13 cellular contexts compared by ENCODE assay signal in the genomic region with DNA sequence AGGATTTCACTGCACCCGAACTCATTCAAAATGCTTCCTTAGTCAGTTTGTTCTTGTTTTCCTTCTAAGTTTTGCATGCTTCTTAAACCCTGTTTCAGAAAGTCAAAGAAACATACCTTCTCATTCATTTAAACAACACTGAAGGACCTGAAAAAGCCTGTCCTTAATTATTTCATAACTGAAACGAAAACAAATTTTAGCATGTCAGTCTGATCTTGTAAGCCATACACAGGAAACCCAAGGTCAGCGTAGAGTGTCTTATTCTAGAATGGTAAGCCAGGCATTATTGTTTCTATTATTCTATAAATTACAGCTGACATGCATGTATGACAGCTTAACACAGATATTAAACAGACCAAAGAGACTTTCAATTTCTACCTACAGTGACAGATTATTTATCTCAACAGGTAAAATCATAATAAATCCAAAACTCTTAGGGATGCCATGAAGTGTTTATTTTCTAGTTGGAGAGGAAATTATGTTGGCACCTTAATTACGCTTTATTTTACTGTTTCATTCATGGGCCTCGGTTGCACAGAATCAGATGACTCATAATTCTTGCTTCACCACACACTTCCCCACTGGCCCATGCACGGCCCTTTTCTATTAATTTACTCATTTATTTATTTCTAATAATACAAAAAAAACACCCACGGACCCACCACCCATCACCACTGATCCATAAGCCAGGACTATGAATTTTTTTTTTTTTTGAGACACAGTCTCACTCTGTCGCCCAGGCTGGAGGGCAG. TPM values are rescaled to one million over a fixed set of nuclear protein-coding genes. Genes with fewer than 3 reads are reported as not detected.
DNase-seq lines count a peak whose midpoint lies in the region; ATAC-seq and TF ChIP-seq lines count a peak whose summit lies in the region.
"Had no signal": no experiment of that assay in that cellular context is flagged by ENCODE, and none has a peak within 500 bp of the region (broad histone marks: within the 10 kb centered on the region; RNA-seq: fewer than 3 reads in every experiment).

No MANE protein-coding gene starts in this region.

- CTCF ChIA-PET in CD8-positive, alpha-beta memory T cell (lab: Charles Lee): no interaction called here

- peak overlapping the region; percentile 20 to 73 (median 58) for H3K4me3 Mint-ChIP-seq in CD8-positive, alpha-beta memory T cell
- H3K4me3 Mint-ChIP-seq in immature natural killer cell: peak overlapping the region in 3 of 5 donors; percentile 0 to 59 (median 34)

- no peaks in the 10 kb centered on the region for H3K9me3 Mint-ChIP-seq in CD8-positive, alpha-beta memory T cell
- H3K9me3 Mint-ChIP-seq in immature natural killer cell: no peaks in the 10 kb centered on the region

- H3K4me3 ChIP-seq in CD8-positive, alpha-beta memory T cell (ENCODE audit: low read length): no peak overlapping the region
- no peak overlapping the region for H3K4me3 ChIP-seq in RWPE2 (ENCODE audit: severe bottlenecking)
- H3K4me3 ChIP-seq: SJCRH30 had no signal

- peaks cover 36 to 69% (median 43%) of the 10 kb centered on the region in 3 donors for H3K4me1 Mint-ChIP-seq in CD8-positive, alpha-beta memory T cell
- peaks cover 20 to 23% of the 10 kb centered on the region in 2 donors for H3K4me1 Mint-ChIP-seq in immature natural killer cell

- POLR2A ChIA-PET in CD8-positive, alpha-beta memory T cell (lab: Charles Lee): no interaction called here

- no peaks in the 10 kb centered on the region for H3K27me3 ChIP-seq in CD8-positive, alpha-beta memory T cell (ENCODE audit: insufficient read depth, low read length, poor library complexity, severe bottlenecking)
- no peaks in the 10 kb centered on the region for H3K27me3 ChIP-seq in RWPE2 (ENCODE audit: insufficient read depth, poor library complexity, severe bottlenecking)
- H3K27me3 ChIP-seq: SJCRH30 had no signal

- H3K27me3 Mint-ChIP-seq in CD8-positive, alpha-beta memory T cell: no peaks in the 10 kb centered on the region
- H3K27me3 Mint-ChIP-seq in immature natural killer cell (ENCODE audit: low read depth in 3 of 3): no peaks in the 10 kb centered on the region

- no peaks in the 10 kb centered on the region for H3K36me3 ChIP-seq in CD8-positive, alpha-beta memory T cell (ENCODE audit: insufficient read depth, low read length)
- no peaks in the 10 kb centered on the region for H3K36me3 ChIP-seq in RWPE2 (ENCODE audit: low read depth)
- H3K36me3 ChIP-seq: SJCRH30 had no signal

- TF ChIP-seq CTCF in RWPE2 (IDR thresholded peaks at IDR 0.05; ENCODE audit: poor library complexity, severe bottlenecking): no peak

- peak overlapping the region in 7 of 8 donors; percentile 29 to 79 (median 48) for H3K27ac Mint-ChIP-seq in CD8-positive, alpha-beta memory T cell
- peak overlapping the region; percentile 31 to 86 (median 62) for H3K27ac Mint-ChIP-seq in immature natural killer cell

- H3K27ac ChIP-seq in CD8-positive, alpha-beta memory T cell (ENCODE audit: low read depth, low read length): no peak overlapping the region
- H3K27ac ChIP-seq in RWPE2 (ENCODE audit: poor library complexity, severe bottlenecking): peak overlapping the region; percentile 55
- H3K27ac ChIP-seq: SJCRH30 had no signal

- no peaks in the 10 kb centered on the region for H3K4me1 ChIP-seq in CD8-positive, alpha-beta memory T cell (ENCODE audit: insufficient read depth, low read length)
- H3K4me1 ChIP-seq in RWPE2 (ENCODE audit: insufficient read depth, poor library complexity, severe bottlenecking): peaks cover 37% of the 10 kb centered on the region
- H3K4me1 ChIP-seq: SJCRH30 had no signal

- no peak for DNase-seq in CD8-positive, alpha-beta memory T cell
- DNase-seq in HPDE6-E6E7 (ENCODE audit: extremely low spot score) (peak; percentile 27), RWPE2 (ENCODE audit: low spot score) (no peak), immature natural killer cell (peak in 1 of 3 donors; percentile 9), NCI-H1930 (lab: John Stamatoyannopoulos, UW) (no peak), glomerular visceral epithelial cell (ENCODE audit: extremely low spot score) (no peak), NCI-H2196 (lab: John Stamatoyannopoulos, UW; ENCODE audit: unreplicated experiment) (no peak)
- DNase-seq: activated naive CD4-positive, alpha-beta T cell treated with anti-CD3 and anti-CD28 coated beads, Interleukin-2, amount 50 U/mL, for 16 hours; Calu3; KBM-7; NCI-H446; SJCRH30 had no signal

- H3K9me3 ChIP-seq in CD8-positive, alpha-beta memory T cell (ENCODE audit: low read length): no peaks in the 10 kb centered on the region
- no peaks in the 10 kb centered on the region for H3K9me3 ChIP-seq in RWPE2 (ENCODE audit: severe bottlenecking)
- H3K9me3 ChIP-seq: SJCRH30 had no signal

- no peaks in the 10 kb centered on the region for H3K36me3 Mint-ChIP-seq in CD8-positive, alpha-beta memory T cell
- no peaks in the 10 kb centered on the region for H3K36me3 Mint-ChIP-seq in immature natural killer cell

- peak; percentile 70 for ATAC-seq in RWPE2 (ENCODE audit: low read depth)
- ATAC-seq: HCT116 had no signal

RNA-seq across cellular contexts. Expression of a gene that starts 39.3 kb away (rescaled TPM):
- 10 to 100 TPM; 24.4 to 25.3 TPM for total RNA-seq in CD8-positive, alpha-beta memory T cell
- 38.5 TPM for polyA plus RNA-seq in CD8-positive, alpha-beta memory T cell
- polyA plus RNA-seq in immature natural killer cell: 10 to 100 TPM; 55.0 to 80.1 (median 65.3) TPM
